ENCODE assay signal across 17 cellular contexts in the genomic region with DNA sequence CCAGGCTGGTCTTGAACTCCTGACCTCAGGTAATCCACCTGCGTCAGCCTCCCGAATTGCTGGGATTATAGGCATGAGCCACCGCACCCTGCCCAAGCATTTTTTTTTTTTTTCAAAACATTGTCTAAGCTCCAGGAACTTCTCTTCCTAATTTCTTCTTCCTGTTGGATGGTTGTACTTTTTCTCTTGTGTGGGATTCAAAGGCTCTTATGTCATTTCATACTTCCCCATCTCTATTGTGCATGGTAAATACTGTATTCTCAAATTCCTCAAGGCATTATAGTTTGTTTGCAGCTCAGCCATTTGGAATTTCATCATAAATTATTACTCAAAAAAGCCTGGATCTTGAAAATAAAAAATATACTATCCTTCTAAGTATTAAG.
"Had no signal": no experiment of that assay in that cellular context is flagged by ENCODE, and none has a peak within 500 bp of the region (broad histone marks: within the 10 kb centered on the region; RNA-seq: fewer than 3 reads in every experiment).

No MANE protein-coding gene starts in this region.

- H3K9me3 Mint-ChIP-seq: naive thymus-derived CD8-positive, alpha-beta T cell; neural crest cell; stimulated activated memory B cell treated with anti-CD40 and anti-IgM and Interleukin-4, amounts not matched to agents 10 μg/mL and 1 μg/mL and 100 μg/mL, for 72 hours; stimulated activated naive CD8-positive, alpha-beta T cell treated with anti-CD3 and anti-CD28 coated beads, Interleukin-15, Interleukin-2, amounts not matched to agents 100 ng/mL and 50 ng/mL, for 24 hours had no signal

- H3K9me3 ChIP-seq: colonic mucosa, mucosa of descending colon, tibial artery, upper lobe of left lung, uterus had no signal

- H3K27ac Mint-ChIP-seq: immature natural killer cell; naive thymus-derived CD8-positive, alpha-beta T cell; stimulated activated memory B cell treated with anti-CD40 and anti-IgM and Interleukin-4, amounts not matched to agents 10 μg/mL and 1 μg/mL and 100 μg/mL, for 72 hours; stimulated activated naive CD8-positive, alpha-beta T cell treated with anti-CD3 and anti-CD28 coated beads, Interleukin-15, Interleukin-2, amounts not matched to agents 100 ng/mL and 50 ng/mL, for 24 hours had no signal

- H3K4me1 Mint-ChIP-seq: neural crest cell had no signal

- H3K4me3 ChIP-seq: colonic mucosa, mucosa of descending colon, tibial artery, upper lobe of left lung, uterus had no signal

- H3K27me3 ChIP-seq: colonic mucosa, foreskin keratinocyte, tibial artery, upper lobe of left lung, uterus had no signal

- H3K4me3 Mint-ChIP-seq: immature natural killer cell; naive thymus-derived CD8-positive, alpha-beta T cell; neural crest cell; stimulated activated memory B cell treated with anti-CD40 and anti-IgM and Interleukin-4, amounts not matched to agents 10 μg/mL and 1 μg/mL and 100 μg/mL, for 72 hours; stimulated activated naive CD8-positive, alpha-beta T cell treated with anti-CD3 and anti-CD28 coated beads, Interleukin-15, Interleukin-2, amounts not matched to agents 100 ng/mL and 50 ng/mL, for 24 hours had no signal

- H3K27me3 Mint-ChIP-seq: naive thymus-derived CD8-positive, alpha-beta T cell; stimulated activated memory B cell treated with anti-CD40 and anti-IgM and Interleukin-4, amounts not matched to agents 10 μg/mL and 1 μg/mL and 100 μg/mL, for 72 hours; stimulated activated naive CD8-positive, alpha-beta T cell treated with anti-CD3 and anti-CD28 coated beads, Interleukin-15, Interleukin-2, amounts not matched to agents 100 ng/mL and 50 ng/mL, for 24 hours had no signal

- H3K36me3 ChIP-seq: colonic mucosa, tibial artery, upper lobe of left lung, uterus had no signal

- DNase-seq: colonic mucosa; effector memory CD4-positive, alpha-beta T cell; foreskin keratinocyte; immature natural killer cell; kidney; mammary epithelial cell; mucosa of descending colon; naive thymus-derived CD8-positive, alpha-beta T cell; posterior cingulate gyrus; stimulated activated CD4-positive, alpha-beta T cell treated with anti-CD3 and anti-CD28 coated beads, Interleukin-4, amount 100 ng/mL, for 1 hour; upper lobe of left lung; uterus had no signal

- ATAC-seq: foreskin keratinocyte; mucosa of descending colon; naive thymus-derived CD8-positive, alpha-beta T cell; stimulated activated memory B cell treated with anti-CD40 and anti-IgM and Interleukin-4, amounts not matched to agents 10 μg/mL and 1 μg/mL and 100 μg/mL, for 72 hours had no signal

- H3K4me1 ChIP-seq: colonic mucosa, foreskin keratinocyte, uterus had no signal

- H3K27ac ChIP-seq: colonic mucosa, epithelial cell of prostate, foreskin keratinocyte, tibial artery, upper lobe of left lung, uterus had no signal

- H3K36me3 Mint-ChIP-seq: immature natural killer cell; naive thymus-derived CD8-positive, alpha-beta T cell; stimulated activated memory B cell treated with anti-CD40 and anti-IgM and Interleukin-4, amounts not matched to agents 10 μg/mL and 1 μg/mL and 100 μg/mL, for 72 hours had no signal
